In the genomic region with DNA sequence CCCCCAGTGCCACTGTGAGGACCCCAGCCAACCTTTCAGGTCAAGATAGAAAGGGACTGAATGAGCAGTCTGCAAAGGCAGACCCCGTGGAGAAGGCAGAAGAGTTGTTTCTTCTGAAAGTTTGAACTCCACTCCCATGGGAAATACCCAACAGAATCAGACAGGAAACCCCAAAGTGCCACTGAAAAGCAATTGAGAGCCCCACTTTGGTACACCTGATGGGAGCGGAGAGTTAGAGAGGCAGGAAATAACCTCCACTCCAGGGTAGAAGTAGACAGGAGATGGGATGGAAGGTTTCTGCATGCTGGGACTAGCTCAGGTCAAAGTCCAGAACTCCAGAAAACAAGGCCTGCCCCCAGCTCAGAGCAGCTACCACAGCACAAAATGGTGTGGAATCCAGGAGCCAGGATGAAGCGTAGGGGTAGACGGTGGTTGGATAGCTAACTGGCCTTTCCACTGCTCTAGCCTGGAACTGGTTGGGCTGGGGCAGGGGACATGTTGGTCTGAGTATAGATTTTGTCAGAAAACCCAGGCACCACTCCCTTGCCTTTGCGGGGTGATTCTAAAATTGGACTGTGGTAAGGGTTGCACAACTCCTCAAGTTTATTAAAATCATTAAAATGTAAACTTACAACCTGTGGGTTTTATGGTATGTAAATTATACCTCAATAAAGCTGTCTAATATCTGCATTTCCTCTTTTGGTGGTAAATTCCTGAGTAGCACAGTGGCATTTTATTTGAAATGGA, we compare ENCODE assay signal across 8 cellular contexts. TPM values are rescaled to one million over a fixed set of nuclear protein-coding genes. Genes with fewer than 3 reads are reported as not detected.
A peak's percentile ranks its signal among the peaks of the same experiment; 100 is the strongest.
DNase-seq lines count a peak whose midpoint lies in the region; ATAC-seq and TF ChIP-seq lines count a peak whose summit lies in the region.

No MANE protein-coding gene starts in this region.

- H3K4me3 ChIP-seq in CD4-positive, alpha-beta memory T cell (ENCODE audit: low read length in 2 of 2): no peak overlapping the region
- no peak overlapping the region for H3K4me3 ChIP-seq in lower lobe of right lung

- H3K27ac ChIP-seq in CD4-positive, alpha-beta memory T cell (ENCODE audit: low read depth, low read length): peak overlapping the region; percentile 56
- H3K27ac ChIP-seq in lower lobe of right lung: peak overlapping the region; percentile 25

- H3K4me1 ChIP-seq in CD4-positive, alpha-beta memory T cell (ENCODE audit: insufficient read depth, low read length): peaks cover 24% of the 10 kb centered on the region
- peaks cover 18% of the 10 kb centered on the region for H3K4me1 ChIP-seq in lower lobe of right lung

- TF ChIP-seq CTCF in lower lobe of right lung (IDR thresholded peaks at IDR 0.05): no peak

- CTCF ChIA-PET in CD4-positive, alpha-beta memory T cell (lab: Charles Lee; ENCODE audit: partially characterized antibody): interaction anchor here (1.4 to 11.7 kb wide), 3 partner anchors 71 to 153 kb away, joined by 4 to 132 read pairs (median 6); no protein-coding TSS in a partner anchor
- CTCF ChIA-PET in activated naive CD4-positive, alpha-beta T cell treated with anti-CD3 and anti-CD28 coated beads, Interleukin-2, amount 10 ng/mL, durations not matched to agents 7 days and 5 days (lab: Charles Lee): interaction anchor here (0.8 to 6.0 kb wide), 6 partner anchors 9 to 153 kb away, joined by 3 to 60 read pairs (median 4); no protein-coding TSS in a partner anchor

- peak overlapping the region; percentile 85 to 95 (median 93) for H3K27ac Mint-ChIP-seq in CD4-positive, alpha-beta memory T cell
- peak overlapping the region; percentile 82 for H3K27ac Mint-ChIP-seq in activated naive CD4-positive, alpha-beta T cell treated with anti-CD3 and anti-CD28 coated beads, Interleukin-2, amount 10 ng/mL, durations not matched to agents 7 days and 5 days

- in situ Hi-C loops in KBM-7 (cut with MboI; ENCODE audit: low pct_unique_long_range_greater_than_20kb, low sequenced_read_pairs): no loop called here

- intact Hi-C loops in CD4-positive, alpha-beta memory T cell (cut with micrococcal nuclease): loop anchor here (5.0 kb wide), 1 partner anchor 246 kb away; the partner anchor contains the start of gene ACAD9
- intact Hi-C loops in lower lobe of right lung (cut with DNase I): no loop called here

- no peak for ATAC-seq in lower lobe of right lung
- ATAC-seq in GM18498 (IDR thresholded peaks at IDR 0.05; ENCODE audit: unreplicated experiment): no peak

- H3K27me3 ChIP-seq in CD4-positive, alpha-beta memory T cell (ENCODE audit: insufficient read depth, low read length): no peaks in the 10 kb centered on the region
- H3K27me3 ChIP-seq in lower lobe of right lung (ENCODE audit: low read depth): no peaks in the 10 kb centered on the region

- no peaks in the 10 kb centered on the region for H3K9me3 ChIP-seq in CD4-positive, alpha-beta memory T cell (ENCODE audit: control insufficient read depth in 1 of 2, low read length in 2 of 2)
- no peaks in the 10 kb centered on the region for H3K9me3 ChIP-seq in lower lobe of right lung

- H3K36me3 ChIP-seq in CD4-positive, alpha-beta memory T cell (ENCODE audit: insufficient read depth, low read length): no peaks in the 10 kb centered on the region
- H3K36me3 ChIP-seq in lower lobe of right lung: peaks cover 19% of the 10 kb centered on the region

- peak overlapping the region; percentile 14 to 85 (median 74) for H3K4me3 Mint-ChIP-seq in CD4-positive, alpha-beta memory T cell
- peak overlapping the region; percentile 78 for H3K4me3 Mint-ChIP-seq in activated naive CD4-positive, alpha-beta T cell treated with anti-CD3 and anti-CD28 coated beads, Interleukin-2, amount 10 ng/mL, durations not matched to agents 7 days and 5 days

- no peaks in the 10 kb centered on the region for H3K9me3 Mint-ChIP-seq in CD4-positive, alpha-beta memory T cell
- no peaks in the 10 kb centered on the region for H3K9me3 Mint-ChIP-seq in activated naive CD4-positive, alpha-beta T cell treated with anti-CD3 and anti-CD28 coated beads, Interleukin-2, amount 10 ng/mL, durations not matched to agents 7 days and 5 days

- H3K36me3 Mint-ChIP-seq in CD4-positive, alpha-beta memory T cell: peaks cover 11 to 27% of the 10 kb centered on the region in 2 donors
- peaks cover 30% of the 10 kb centered on the region for H3K36me3 Mint-ChIP-seq in activated naive CD4-positive, alpha-beta T cell treated with anti-CD3 and anti-CD28 coated beads, Interleukin-2, amount 10 ng/mL, durations not matched to agents 7 days and 5 days

- peaks cover 10 to 41% (median 26%) of the 10 kb centered on the region in 4 donors for H3K4me1 Mint-ChIP-seq in CD4-positive, alpha-beta memory T cell
- H3K4me1 Mint-ChIP-seq in activated naive CD4-positive, alpha-beta T cell treated with anti-CD3 and anti-CD28 coated beads, Interleukin-2, amount 10 ng/mL, durations not matched to agents 7 days and 5 days: peaks cover 22% of the 10 kb centered on the region

- POLR2A ChIA-PET in CD4-positive, alpha-beta memory T cell (lab: Charles Lee; ENCODE audit: partially characterized antibody): interaction anchor here (0.7 to 8.7 kb wide), 14 partner anchors 10 to 192 kb away, joined by 3 to 133 read pairs (median 20); partner anchors contain the start of genes CFAP92, CNBP, COPG1 and HMCES

- H3K27me3 Mint-ChIP-seq in CD4-positive, alpha-beta memory T cell: no peaks in the 10 kb centered on the region
- no peaks in the 10 kb centered on the region for H3K27me3 Mint-ChIP-seq in activated naive CD4-positive, alpha-beta T cell treated with anti-CD3 and anti-CD28 coated beads, Interleukin-2, amount 10 ng/mL, durations not matched to agents 7 days and 5 days

- peak; percentile 13 to 49 (median 32) for DNase-seq in CD4-positive, alpha-beta memory T cell
- DNase-seq in KBM-7 (peak; percentile 80), lower lobe of right lung (no peak), NCI-H524 (lab: John Stamatoyannopoulos, UW) (no peak)
- DNase-seq in activated naive CD4-positive, alpha-beta T cell treated with anti-CD3 and anti-CD28 coated beads, Interleukin-2, amount 10 ng/mL, durations not matched to agents 7 days and 5 days: no peak
- no peak for DNase-seq in stimulated activated CD4-positive, alpha-beta T cell treated with anti-CD3 and anti-CD28 coated beads, Interleukin-4, amount 100 ng/mL, for 4 hours
- no peak for DNase-seq in activated CD4-positive, alpha-beta T cell treated with anti-CD3 and anti-CD28 coated beads for 4 hours

RNA-seq across cellular contexts. Expression of gene RAB43, which starts 1.9 kb away (rescaled TPM):
- total RNA-seq in CD4-positive, alpha-beta memory T cell: 10 to 100 TPM; 64.5 to 68.4 TPM
- 10 to 100 TPM; 11.3 to 16.2 TPM for polyA plus RNA-seq in CD4-positive, alpha-beta memory T cell
- 29.9 TPM for total RNA-seq in lower lobe of right lung

RNA-seq across cellular contexts. Expression of gene ISY1, which starts 37.4 kb away (rescaled TPM):
- 10 to 100 TPM; 29.5 to 34.3 TPM for total RNA-seq in CD4-positive, alpha-beta memory T cell
- polyA plus RNA-seq in CD4-positive, alpha-beta memory T cell: 100 to 1,000 TPM in 1 of 2 donors, 10 to 100 TPM in 1; 98.7 to 104 TPM
- 31.0 TPM for total RNA-seq in lower lobe of right lung

Comparison
In these comparisons a context has a peak if more than half of its experiments do, and no peak if none do; other contexts are left out.
1. DNase-seq: peak in CD4-positive, alpha-beta memory T cell (5 of 5) and KBM-7 (single experiment); none in activated naive CD4-positive, alpha-beta T cell treated with anti-CD3 and anti-CD28 coated beads, Interleukin-2, amount 10 ng/mL, durations not matched to agents 7 days and 5 days (single experiment), lower lobe of right lung (single experiment), stimulated activated CD4-positive, alpha-beta T cell treated with anti-CD3 and anti-CD28 coated beads, Interleukin-4, amount 100 ng/mL, for 4 hours (0 of 2), NCI-H524 (0 of 2) and activated CD4-positive, alpha-beta T cell treated with anti-CD3 and anti-CD28 coated beads for 4 hours (0 of 2).